Comparison of ENCODE assay signal across 1 cellular context in genomic region chr12:54053625-54054441, GRCh38.
A peak's percentile ranks its signal among the peaks of the same experiment; 100 is the strongest.
TF ChIP-seq lines count a peak whose summit lies in the region.

Gene HOXC4 (plus strand): TSS chr12:54053835. CDS start chr12:54053923, 88 bp downstream.

TF ChIP-seq in GM12878, 131 proteins besides CTCF, POLR2A, EP300 and RAD21 (continued from another document and continues in another):
- TF ChIP-seq IKZF2 (IDR thresholded peaks at IDR 0.05) (0 out of 4 replicates have a peak, but pooled peaks have one; percentile 16 to 30), NFYA (IDR thresholded peaks at IDR 0.05; ENCODE audit: borderline replicate concordance, low read depth, low read length) (no peak), KDM1A (IDR thresholded peaks at IDR 0.05; ENCODE audit: borderline replicate concordance) (no peak), CREB1 (IDR thresholded peaks at IDR 0.05; ENCODE audit: low read depth) (no peak), LARP7 (IDR thresholded peaks at IDR 0.05) (peak; percentile 46; the same call in 1 of the 2 replicates), NKRF (conservative IDR thresholded peaks at IDR 0.05) (no peak; the same call in 1 of the 2 replicates), CREM (IDR thresholded peaks at IDR 0.05; ENCODE audit: low read depth) (no peak), BCLAF1 (IDR thresholded peaks at IDR 0.05) (no peak), ESRRA (IDR thresholded peaks at IDR 0.05; ENCODE audit: low read length) (no peak), ZNF622 (IDR thresholded peaks at IDR 0.05) (no peak), TARDBP (IDR thresholded peaks at IDR 0.05; ENCODE audit: borderline replicate concordance) (no peak), ZNF217 (IDR thresholded peaks at IDR 0.05) (no peak), STAT3 (IDR thresholded peaks at IDR 0.05; ENCODE audit: low read depth, low read length) (no peak), REST (IDR thresholded peaks at IDR 0.05; ENCODE audit: low read depth, low read length) (no peak), PML (IDR thresholded peaks at IDR 0.05; ENCODE audit: low read length) (no peak), E2F8 (IDR thresholded peaks at IDR 0.05; ENCODE audit: low read depth, partially characterized antibody) (no peak), EZH2 (IDR thresholded peaks at IDR 0.05; ENCODE audit: borderline replicate concordance, control insufficient read depth, low read depth, low read length) (no peak), TCF7 (IDR thresholded peaks at IDR 0.05; ENCODE audit: borderline replicate concordance) (no peak), NRF1 (conservative IDR thresholded peaks at IDR 0.05; ENCODE audit: low read depth, low read length) (no peak), IRF5 (IDR thresholded peaks at IDR 0.05; ENCODE audit: borderline replicate concordance) (no peak), MAX (IDR thresholded peaks at IDR 0.05; ENCODE audit: low read depth, low read length) (peak; percentile 40; the same call in 1 of the 2 replicates), SMARCA5 (IDR thresholded peaks at IDR 0.05) (0 out of 2 replicates have a peak, but pooled peaks have one; percentile 8), POLR2AphosphoS5 (IDR thresholded peaks at IDR 0.05; ENCODE audit: low read length) (no peak), TCF3 (IDR thresholded peaks at IDR 0.05; ENCODE audit: borderline replicate concordance, insufficient read depth, low read depth, low read length) (no peak), SUPT20H (IDR thresholded peaks at IDR 0.05; ENCODE audit: borderline replicate concordance, control insufficient read depth, low read depth, low read length) (no peak), IRF3 (IDR thresholded peaks at IDR 0.05) (no peak), CBX3 (IDR thresholded peaks at IDR 0.05; ENCODE audit: borderline replicate concordance, low read depth) (no peak), MLLT1 (IDR thresholded peaks at IDR 0.05) (0 out of 2 replicates have a peak, but pooled peaks have one; percentile 7), TAF1 (IDR thresholded peaks at IDR 0.05; ENCODE audit: borderline replicate concordance, low read depth, low read length) (no peak), KAT2A (conservative IDR thresholded peaks at IDR 0.05; ENCODE audit: control insufficient read depth, low read depth, low read length) (no peak), SPI1 (IDR thresholded peaks at IDR 0.05; ENCODE audit: borderline replicate concordance, insufficient read depth, low read depth, low read length) (peak; percentile 63; the same call in 1 of the 2 replicates), EGR1 (IDR thresholded peaks at IDR 0.05; ENCODE audit: borderline replicate concordance in 1 of 2, low read depth in 2 of 2, low read length in 2 of 2) (peak in 1 of 2 experiments; percentile 51; a peak in 1 of 3 replicates), WRNIP1 (IDR thresholded peaks at IDR 0.05; ENCODE audit: borderline replicate concordance, low read depth, low read length) (no peak), USF2 (IDR thresholded peaks at IDR 0.05; ENCODE audit: borderline replicate concordance, low read depth, low read length) (peak; percentile 67), IRF4 (IDR thresholded peaks at IDR 0.05; ENCODE audit: low read depth, low read length) (no peak), BACH1 (IDR thresholded peaks at IDR 0.05; ENCODE audit: borderline replicate concordance) (0 out of 2 replicates have a peak, but pooled peaks have one; percentile 36), ZNF384 (IDR thresholded peaks at IDR 0.05; ENCODE audit: borderline replicate concordance, low read depth, low read length) (0 out of 2 replicates have a peak, but pooled peaks have one; percentile 15), NBN (IDR thresholded peaks at IDR 0.05) (no peak; the same call in 1 of the 2 replicates), STAT1 (conservative IDR thresholded peaks at IDR 0.05) (no peak), HSF1 (IDR thresholded peaks at IDR 0.05; ENCODE audit: low read depth, low read length) (no peak), SMAD1 (IDR thresholded peaks at IDR 0.05; ENCODE audit: low read depth, partially characterized antibody) (no peak), SRF (IDR thresholded peaks at IDR 0.05; ENCODE audit: low read depth in 2 of 2, low read length in 2 of 2) (no peak), EED (IDR thresholded peaks at IDR 0.05; ENCODE audit: low read depth) (no peak), FOXM1 (IDR thresholded peaks at IDR 0.05; ENCODE audit: low read depth, low read length) (no peak)
